ENCODE assay signal across 8 cellular contexts in genomic region chr16:53099318-53100130, GRCh38. TPM values are rescaled to one million over a fixed set of nuclear protein-coding genes. Genes with fewer than 3 reads are reported as not detected.
DNase-seq lines count a peak whose midpoint lies in the region; ATAC-seq and TF ChIP-seq lines count a peak whose summit lies in the region.

No MANE protein-coding gene starts in this region.

- peaks cover 3% of the 10 kb centered on the region; the same call in 1 of the 2 replicates for H3K4me1 ChIP-seq in BE2C

- POLR2A ChIA-PET in activated CD8-positive, alpha-beta T cell treated with anti-CD3 and anti-CD28 coated beads, Interleukin-2, amount 10 ng/mL, durations not matched to agents 7 days and 5 days (lab: Charles Lee) = interaction anchor here (0.5 to 0.8 kb wide), 4 partner anchors 22 to 1065 kb away, joined by 3 read pairs; no protein-coding TSS in a partner anchor

- CTCF ChIA-PET in activated CD8-positive, alpha-beta T cell treated with anti-CD3 and anti-CD28 coated beads, Interleukin-2, amount 10 ng/mL, durations not matched to agents 7 days and 5 days (lab: Charles Lee) = interaction anchor here (1.0 to 3.0 kb wide), 10 partner anchors 12 to 358 kb away, joined by 3 to 29 read pairs (median 3); partner anchors contain the start of gene CHD9

- H3K27me3 ChIP-seq in BE2C = no peaks in the 10 kb centered on the region

- H3K36me3 Mint-ChIP-seq in activated CD8-positive, alpha-beta T cell treated with anti-CD3 and anti-CD28 coated beads, Interleukin-2, amount 10 ng/mL, durations not matched to agents 7 days and 5 days (ENCODE audit: low read depth) = peaks cover 4% of the 10 kb centered on the region
- H3K36me3 Mint-ChIP-seq in effector memory CD8-positive, alpha-beta T cell (ENCODE audit: insufficient read depth) = peaks cover 15% of the 10 kb centered on the region

- H3K4me3 Mint-ChIP-seq in activated CD8-positive, alpha-beta T cell treated with anti-CD3 and anti-CD28 coated beads, Interleukin-2, amount 10 ng/mL, durations not matched to agents 7 days and 5 days = peak overlapping the region; percentile 70
- H3K4me3 Mint-ChIP-seq in effector memory CD8-positive, alpha-beta T cell = peak overlapping the region; percentile 76 to 77

- DNase-seq in BE2C (peak; percentile 99), NCI-H526 treated with DMSO at 0.1 percent for 48 hours (lab: John Stamatoyannopoulos, UW) (peak; percentile 84), lung microvascular endothelial cell (ENCODE audit: low read depth in 2 of 2) (peak; percentile 93 to 95)
- peak; percentile 65 for DNase-seq in activated CD8-positive, alpha-beta T cell treated with anti-CD3 and anti-CD28 coated beads, Interleukin-2, amount 10 ng/mL, durations not matched to agents 7 days and 5 days
- DNase-seq in effector memory CD8-positive, alpha-beta T cell = peak in 2 of 3 experiments; percentile 56 to 64
- DNase-seq in stimulated activated CD4-positive, alpha-beta T cell treated with anti-CD3 and anti-CD28 coated beads, TNF-alpha, amount 100 ng/mL, for 4 hours (ENCODE audit: low read depth in 3 of 3) = peak; percentile 22 to 42 (median 30)

- no peaks in the 10 kb centered on the region for H3K27me3 Mint-ChIP-seq in activated CD8-positive, alpha-beta T cell treated with anti-CD3 and anti-CD28 coated beads, Interleukin-2, amount 10 ng/mL, durations not matched to agents 7 days and 5 days (ENCODE audit: low read depth)
- no peaks in the 10 kb centered on the region for H3K27me3 Mint-ChIP-seq in effector memory CD8-positive, alpha-beta T cell

- peaks cover 5% of the 10 kb centered on the region for H3K36me3 ChIP-seq in BE2C

- TF ChIP-seq CTCF in BE2C (IDR thresholded peaks at IDR 0.05; ENCODE audit: low read depth, low read length) = no peak

- no peaks in the 10 kb centered on the region for H3K9me3 Mint-ChIP-seq in activated CD8-positive, alpha-beta T cell treated with anti-CD3 and anti-CD28 coated beads, Interleukin-2, amount 10 ng/mL, durations not matched to agents 7 days and 5 days (ENCODE audit: insufficient read depth)
- H3K9me3 Mint-ChIP-seq in effector memory CD8-positive, alpha-beta T cell = no peaks in the 10 kb centered on the region

- H3K4me1 Mint-ChIP-seq in activated CD8-positive, alpha-beta T cell treated with anti-CD3 and anti-CD28 coated beads, Interleukin-2, amount 10 ng/mL, durations not matched to agents 7 days and 5 days (ENCODE audit: low read depth) = peaks cover 32% of the 10 kb centered on the region
- peaks cover 29 to 30% of the 10 kb centered on the region in 2 donors for H3K4me1 Mint-ChIP-seq in effector memory CD8-positive, alpha-beta T cell (ENCODE audit: low read depth in 2 of 2)

- peak; percentile 56 for ATAC-seq in GM19351 (IDR thresholded peaks at IDR 0.05; ENCODE audit: unreplicated experiment)
- peak; percentile 55 for ATAC-seq in HG03460 (IDR thresholded peaks at IDR 0.05; ENCODE audit: unreplicated experiment)
- peak; percentile 80 for ATAC-seq in activated CD8-positive, alpha-beta T cell treated with anti-CD3 and anti-CD28 coated beads, Interleukin-2, amount 10 ng/mL, durations not matched to agents 7 days and 5 days
- peak; percentile 76 for ATAC-seq in effector memory CD8-positive, alpha-beta T cell (replicated peaks)

- no peaks in the 10 kb centered on the region for H3K9me3 ChIP-seq in BE2C

- peak overlapping the region; percentile 52 for H3K4me3 ChIP-seq in BE2C (ENCODE audit: low read depth, low read length)

- peak overlapping the region; percentile 91 for H3K27ac Mint-ChIP-seq in activated CD8-positive, alpha-beta T cell treated with anti-CD3 and anti-CD28 coated beads, Interleukin-2, amount 10 ng/mL, durations not matched to agents 7 days and 5 days
- peak overlapping the region; percentile 94 to 96 for H3K27ac Mint-ChIP-seq in effector memory CD8-positive, alpha-beta T cell

RNA-seq across cellular contexts. Expression of gene CHD9, which starts 44.7 kb away (rescaled TPM):
- polyA plus RNA-seq in BE2C (2012; ENCODE audit: insufficient read depth, insufficient read length, low read depth) = 16.0 TPM
- 10 to 100 TPM; 23.5 to 32.1 TPM for total RNA-seq in activated CD8-positive, alpha-beta T cell treated with anti-CD3 and anti-CD28 coated beads, Interleukin-2, amount 10 ng/mL, durations not matched to agents 7 days and 5 days
- 22.2 and 41.7 TPM in 2 replicates for total RNA-seq in lung microvascular endothelial cell

RNA-seq across cellular contexts. Expression of gene CHD9NB, which starts 46.8 kb away (rescaled TPM):
- polyA plus RNA-seq in BE2C (2012; ENCODE audit: insufficient read depth, insufficient read length, low read depth) = not detected
- total RNA-seq in activated CD8-positive, alpha-beta T cell treated with anti-CD3 and anti-CD28 coated beads, Interleukin-2, amount 10 ng/mL, durations not matched to agents 7 days and 5 days = under 1 TPM; 0.23 to 0.26 TPM
- total RNA-seq in lung microvascular endothelial cell = under 0.01 and 0.22 TPM in 2 replicates

Comparison
In these comparisons a context has a peak if more than half of its experiments do, and no peak if none do; other contexts are left out.
1. Peak in every context shown above with its lines: DNase-seq, ATAC-seq and H3K4me3 ChIP-seq.
2. DNase-seq: peak in every context shown above with its lines; median percentile 99 in BE2C; 94 in lung microvascular endothelial cell; 84 in NCI-H526 treated with DMSO at 0.1 percent for 48 hours; 65 in activated CD8-positive, alpha-beta T cell treated with anti-CD3 and anti-CD28 coated beads, Interleukin-2, amount 10 ng/mL, durations not matched to agents 7 days and 5 days; 60 in effector memory CD8-positive, alpha-beta T cell; 30 in stimulated activated CD4-positive, alpha-beta T cell treated with anti-CD3 and anti-CD28 coated beads, TNF-alpha, amount 100 ng/mL, for 4 hours.